Comparison of ENCODE assay signal across 10 cellular contexts in the genomic region with DNA sequence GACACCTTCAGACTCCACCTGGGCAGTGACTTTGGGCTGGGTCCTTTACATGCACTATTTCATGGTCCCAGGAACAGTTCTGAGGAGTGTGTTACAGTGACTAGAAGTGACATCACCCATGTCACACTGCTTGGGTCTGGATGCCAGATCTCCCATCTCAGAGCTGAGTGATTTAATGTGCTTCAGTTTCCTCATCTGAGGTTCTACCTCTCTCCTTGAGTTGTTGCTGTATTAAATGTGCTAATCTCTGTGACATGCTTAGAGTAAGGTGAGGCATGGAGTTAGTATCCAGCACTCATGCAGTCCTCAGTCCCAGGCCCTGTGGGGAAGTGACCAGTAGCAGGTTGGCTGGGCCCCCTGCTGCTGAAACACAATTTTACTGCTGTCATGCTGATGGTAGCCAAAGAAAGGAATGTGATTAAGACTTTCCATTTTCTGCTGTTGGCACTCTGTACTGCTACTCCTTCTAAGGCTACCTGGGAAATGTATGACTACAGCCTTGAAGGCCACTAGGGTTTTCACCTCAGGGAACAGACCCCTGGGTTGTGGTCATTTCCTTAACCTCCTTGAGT.
DNase-seq lines count a peak whose midpoint lies in the region; ATAC-seq and TF ChIP-seq lines count a peak whose summit lies in the region.
"Had no signal": no experiment of that assay in that cellular context is flagged by ENCODE, and none has a peak within 500 bp of the region (broad histone marks: within the 10 kb centered on the region; RNA-seq: fewer than 3 reads in every experiment).

No MANE protein-coding gene starts in this region.

- peaks cover 9 to 20% (median 12%) of the 10 kb centered on the region in 11 experiments for H3K9me3 ChIP-seq in BLaER1 treated with 17β-estradiol and CSF1 and Interleukin-3, amounts not matched to agents 10 nM and 100 nM (replicated peaks in 1 of 11)
- H3K9me3 ChIP-seq in right atrium auricular region = peaks cover 0 to 10% of the 10 kb centered on the region in 2 donors

- TF ChIP-seq CTCF in endothelial cell (IDR thresholded peaks at IDR 0.05; ENCODE audit: unreplicated experiment) = no peak
- TF ChIP-seq CTCF in right atrium auricular region (IDR thresholded peaks at IDR 0.05) = no peak

- H3K27ac Mint-ChIP-seq in activated T-helper 17 cell treated with anti-CD3 and anti-CD28 coated beads, Interleukin-2, amount 50 U/mL, for 72 hours = peak overlapping the region; percentile 97
- H3K27ac Mint-ChIP-seq in endothelial cell (ENCODE audit: unreplicated experiment) = no peak overlapping the region
- H3K27ac Mint-ChIP-seq: CD4-positive, alpha-beta T cell had no signal

- peaks cover 0 to 6% (median 0%) of the 10 kb centered on the region in 11 experiments; a peak in 1 of 22 replicates for H3K27me3 ChIP-seq in BLaER1 treated with 17β-estradiol and CSF1 and Interleukin-3, amounts not matched to agents 10 nM and 100 nM
- no peaks in the 10 kb centered on the region for H3K27me3 ChIP-seq in right atrium auricular region

- peaks cover 12% of the 10 kb centered on the region for H3K4me1 Mint-ChIP-seq in activated T-helper 17 cell treated with anti-CD3 and anti-CD28 coated beads, Interleukin-2, amount 50 U/mL, for 72 hours
- peaks cover 2% of the 10 kb centered on the region for H3K4me1 Mint-ChIP-seq in endothelial cell (ENCODE audit: unreplicated experiment)

- H3K9me3 Mint-ChIP-seq in activated T-helper 17 cell treated with anti-CD3 and anti-CD28 coated beads, Interleukin-2, amount 50 U/mL, for 72 hours = no peaks in the 10 kb centered on the region
- H3K9me3 Mint-ChIP-seq in endothelial cell (ENCODE audit: unreplicated experiment) = no peaks in the 10 kb centered on the region
- H3K9me3 Mint-ChIP-seq: CD4-positive, alpha-beta T cell had no signal

- peak; percentile 13 for ATAC-seq in GM18870 (IDR thresholded peaks at IDR 0.05; ENCODE audit: unreplicated experiment)
- peak; percentile 47 for ATAC-seq in HG03045 (IDR thresholded peaks at IDR 0.05; ENCODE audit: unreplicated experiment)
- ATAC-seq in activated T-helper 17 cell treated with anti-CD3 and anti-CD28 coated beads, Interleukin-2, amount 50 U/mL, for 72 hours (replicated peaks) = peak; percentile 81

- DNase-seq in NCI-H187 (lab: John Stamatoyannopoulos, UW) = no peak
- no peak for DNase-seq in endothelial cell (ENCODE audit: low spot score)
- no peak for DNase-seq in right atrium auricular region (ENCODE audit: low spot score)
- DNase-seq in NCI-H2171 treated with DMSO at 0.1 percent for 48 hours (lab: John Stamatoyannopoulos, UW) = no peak
- DNase-seq: CD4-positive, alpha-beta T cell; islet precursor cell had no signal

- peak overlapping the region; percentile 56 to 89 (median 79) for H3K4me2 ChIP-seq in BLaER1 treated with 17β-estradiol and CSF1 and Interleukin-3, amounts not matched to agents 10 nM and 100 nM

- no peaks in the 10 kb centered on the region for H3K36me3 Mint-ChIP-seq in activated T-helper 17 cell treated with anti-CD3 and anti-CD28 coated beads, Interleukin-2, amount 50 U/mL, for 72 hours (ENCODE audit: low read depth)
- no peaks in the 10 kb centered on the region for H3K36me3 Mint-ChIP-seq in endothelial cell (ENCODE audit: low read depth, unreplicated experiment)

- no peak overlapping the region for H3K9ac ChIP-seq in BLaER1 treated with 17β-estradiol and CSF1 and Interleukin-3, amounts not matched to agents 10 nM and 100 nM

- H3K27ac ChIP-seq in BLaER1 treated with 17β-estradiol and CSF1 and Interleukin-3, amounts not matched to agents 10 nM and 100 nM = peak overlapping the region in 7 of 11 experiments; percentile 5 to 66 (median 29); a peak in 5 of 22 replicates
- H3K27ac ChIP-seq in right atrium auricular region = no peak overlapping the region

- H3K27me3 Mint-ChIP-seq in activated T-helper 17 cell treated with anti-CD3 and anti-CD28 coated beads, Interleukin-2, amount 50 U/mL, for 72 hours = no peaks in the 10 kb centered on the region
- peaks cover 6% of the 10 kb centered on the region for H3K27me3 Mint-ChIP-seq in endothelial cell (ENCODE audit: unreplicated experiment)
- H3K27me3 Mint-ChIP-seq: CD4-positive, alpha-beta T cell had no signal

- H3K36me3 ChIP-seq in BLaER1 treated with 17β-estradiol and CSF1 and Interleukin-3, amounts not matched to agents 10 nM and 100 nM = no peaks in the 10 kb centered on the region
- H3K36me3 ChIP-seq in right atrium auricular region = no peaks in the 10 kb centered on the region

- peak overlapping the region; percentile 75 for H3K4me3 Mint-ChIP-seq in activated T-helper 17 cell treated with anti-CD3 and anti-CD28 coated beads, Interleukin-2, amount 50 U/mL, for 72 hours
- H3K4me3 Mint-ChIP-seq in endothelial cell (ENCODE audit: unreplicated experiment) = no peak overlapping the region
- H3K4me3 Mint-ChIP-seq: CD4-positive, alpha-beta T cell had no signal

- no peak overlapping the region for H3K4me3 ChIP-seq in BLaER1 treated with 17β-estradiol and CSF1 and Interleukin-3, amounts not matched to agents 10 nM and 100 nM
- no peak overlapping the region for H3K4me3 ChIP-seq in right atrium auricular region

- H4K20me1 ChIP-seq in BLaER1 treated with 17β-estradiol and CSF1 and Interleukin-3, amounts not matched to agents 10 nM and 100 nM = no peaks in the 10 kb centered on the region

- H3K4me1 ChIP-seq in BLaER1 treated with 17β-estradiol and CSF1 and Interleukin-3, amounts not matched to agents 10 nM and 100 nM = peaks cover 50 to 81% (median 72%) of the 10 kb centered on the region in 10 experiments
- H3K4me1 ChIP-seq in right atrium auricular region = no peaks in the 10 kb centered on the region

Comparison
In these comparisons a context has a peak if more than half of its experiments do, and no peak if none do; other contexts are left out.
1. H3K27ac ChIP-seq: peak in BLaER1 treated with 17β-estradiol and CSF1 and Interleukin-3, amounts not matched to agents 10 nM and 100 nM (7 of 11); none in right atrium auricular region (0 of 2).
2. ATAC-seq: peak in every context shown above with its lines; median percentile 81 in activated T-helper 17 cell treated with anti-CD3 and anti-CD28 coated beads, Interleukin-2, amount 50 U/mL, for 72 hours; 47 in HG03045; 13 in GM18870.